ENCODE assay signal across 8 cellular contexts in genomic region chr2:87485467-87485866, GRCh38.
DNase-seq lines count a peak whose midpoint lies in the region; FAIRE-seq and TF ChIP-seq lines count a peak whose summit lies in the region.
"Not testable (repeated sequence)": the region's sequence is repeated elsewhere in the genome, so short reads cannot be mapped to it uniquely, and the experiment has no call there.

No MANE protein-coding gene starts in this region.

- not testable (repeated sequence) for H4K8ac ChIP-seq in mesenchymal stem cell (ENCODE audit: low read length)

- peak overlapping the region in 7 of 8 donors; percentile 59 to 92 (median 87) for H3K27ac Mint-ChIP-seq in CD8-positive, alpha-beta memory T cell
- peak overlapping the region; percentile 78 for H3K27ac Mint-ChIP-seq in activated CD4-positive, alpha-beta T cell treated with anti-CD3 and anti-CD28 coated beads, Interleukin-2, amount 10 ng/mL, durations not matched to agents 24 days and 14 days
- not testable (repeated sequence) for H3K27ac Mint-ChIP-seq in astrocyte (ENCODE audit: unreplicated experiment)

- not testable (repeated sequence) for FAIRE-seq in astrocyte (lab: Jason Lieb, UNC)

- H3K4me3 ChIP-seq in CD8-positive, alpha-beta memory T cell (ENCODE audit: low read length); HAP-1; MM.1S (ENCODE audit: low read length); astrocyte (ENCODE audit: insufficient read depth, low read depth, low read length); mesenchymal stem cell (ENCODE audit: insufficient read depth in 1 of 2, low read depth in 1 of 2, low read length in 2 of 2); stomach: not testable (repeated sequence)
- H3K4me3 ChIP-seq in esophagus squamous epithelium = peak overlapping the region in 2 of 4 donors; percentile 11 to 37

- peaks cover 50% of the 10 kb centered on the region for H3K79me2 ChIP-seq in MM.1S (ENCODE audit: low read length)
- H3K79me2 ChIP-seq in astrocyte (ENCODE audit: insufficient read depth, low read length) = peaks cover 75% of the 10 kb centered on the region

- not testable (repeated sequence) for H2BK5ac ChIP-seq in mesenchymal stem cell (ENCODE audit: low read depth, low read length, poor library complexity, severe bottlenecking)

- H3F3A ChIP-seq in MM.1S (ENCODE audit: insufficient read depth, low read length) = not testable (repeated sequence)

- not testable (repeated sequence) for H3K27me3 ChIP-seq in CD8-positive, alpha-beta memory T cell (ENCODE audit: insufficient read depth, low read length, poor library complexity, severe bottlenecking); HAP-1 (ENCODE audit: low read depth); MM.1S (replicated peaks; ENCODE audit: insufficient read depth, low read length); astrocyte (ENCODE audit: insufficient read depth, low read length); esophagus squamous epithelium; mesenchymal stem cell (ENCODE audit: control insufficient read depth in 1 of 2, insufficient read depth in 1 of 2, low read length in 2 of 2); stomach

- not testable (repeated sequence) for H3K14ac ChIP-seq in mesenchymal stem cell (ENCODE audit: low read length in 2 of 2)

- H3K9me2 ChIP-seq in MM.1S (replicated peaks; ENCODE audit: insufficient read depth, low read length) = not testable (repeated sequence)

- H3K4me2 ChIP-seq in MM.1S (ENCODE audit: low read depth, low read length); mesenchymal stem cell (ENCODE audit: low read length, poor library complexity, severe bottlenecking): not testable (repeated sequence)
- peak overlapping the region; percentile 55 for H3K4me2 ChIP-seq in astrocyte (ENCODE audit: low read length)

- not testable (repeated sequence) for H3K9ac ChIP-seq in MM.1S (ENCODE audit: low read length); astrocyte (ENCODE audit: low read length)
- peak overlapping the region; percentile 29 for H3K9ac ChIP-seq in mesenchymal stem cell (ENCODE audit: low read length)

- not testable (repeated sequence) for H2AK5ac ChIP-seq in mesenchymal stem cell (ENCODE audit: low read length, severe bottlenecking)

- TF ChIP-seq POLR2A in esophagus squamous epithelium (IDR thresholded peaks at IDR 0.05); stomach (IDR thresholded peaks at IDR 0.05): not testable (repeated sequence)

- not testable (repeated sequence) for H3K9me3 Mint-ChIP-seq in CD8-positive, alpha-beta memory T cell; activated CD4-positive, alpha-beta T cell treated with anti-CD3 and anti-CD28 coated beads, Interleukin-2, amount 10 ng/mL, durations not matched to agents 24 days and 14 days; astrocyte (ENCODE audit: unreplicated experiment)

- H4K20me1 ChIP-seq in MM.1S (ENCODE audit: insufficient read depth, low read length) = not testable (repeated sequence)
- peaks cover 36% of the 10 kb centered on the region for H4K20me1 ChIP-seq in astrocyte (ENCODE audit: insufficient read depth, low read length)

- not testable (repeated sequence) for H3K27ac ChIP-seq in CD8-positive, alpha-beta memory T cell (ENCODE audit: low read depth, low read length); astrocyte (ENCODE audit: low read depth, low read length); mesenchymal stem cell (ENCODE audit: low read length, poor library complexity, severe bottlenecking)
- H3K27ac ChIP-seq in MM.1S (ENCODE audit: low read length) (peak overlapping the region; percentile 51; the same call in 1 of the 2 replicates), esophagus squamous epithelium (peak overlapping the region in 3 of 4 donors; percentile 42 to 53 (median 49)), stomach (peak overlapping the region in 3 of 5 donors; percentile 35 to 71 (median 38))

- not testable (repeated sequence) for H3K9me3 ChIP-seq in CD8-positive, alpha-beta memory T cell (ENCODE audit: low read length); HAP-1; MM.1S (replicated peaks; ENCODE audit: insufficient read depth, low read length); astrocyte (ENCODE audit: insufficient read depth, low read depth, low read length); esophagus squamous epithelium; mesenchymal stem cell (ENCODE audit: control insufficient read depth, low read length); stomach

- TF ChIP-seq EP300 in stomach (IDR thresholded peaks at IDR 0.05) = not testable (repeated sequence)

- H3K4me1 Mint-ChIP-seq in CD8-positive, alpha-beta memory T cell = peaks cover 12 to 42% (median 34%) of the 10 kb centered on the region in 3 donors
- peaks cover 16% of the 10 kb centered on the region for H3K4me1 Mint-ChIP-seq in activated CD4-positive, alpha-beta T cell treated with anti-CD3 and anti-CD28 coated beads, Interleukin-2, amount 10 ng/mL, durations not matched to agents 24 days and 14 days
- H3K4me1 Mint-ChIP-seq in astrocyte (ENCODE audit: low read depth, unreplicated experiment) = peaks cover 16% of the 10 kb centered on the region

- H2BK12ac ChIP-seq in mesenchymal stem cell (ENCODE audit: low read length in 2 of 2) = not testable (repeated sequence)

- H3K23ac ChIP-seq in mesenchymal stem cell (ENCODE audit: low read length in 2 of 2) = not testable (repeated sequence)

- H4K91ac ChIP-seq in mesenchymal stem cell (ENCODE audit: low read length) = not testable (repeated sequence)

- WGBS in esophagus squamous epithelium, 2 donors = 12 to 20% methylated on average over 1 to 6 of the region's 9 CpGs
- WGBS in mesenchymal stem cell = 47% methylated on average over 2 of the region's 9 CpGs
- WGBS in stomach, 5 donors = 36 to 67% (median 58%) methylated on average over 5 to 6 of the region's 9 CpGs

- H3K18ac ChIP-seq in mesenchymal stem cell (ENCODE audit: low read depth in 1 of 2, low read length in 2 of 2) = not testable (repeated sequence)

- not testable (repeated sequence) for H3K79me1 ChIP-seq in mesenchymal stem cell (replicated peaks; ENCODE audit: low read length, poor library complexity, severe bottlenecking)

- not testable (repeated sequence) for H3K36me3 ChIP-seq in CD8-positive, alpha-beta memory T cell (ENCODE audit: insufficient read depth, low read length); HAP-1 (replicated peaks); MM.1S (replicated peaks; ENCODE audit: insufficient read depth, low read length); astrocyte (ENCODE audit: insufficient read depth, low read length); esophagus squamous epithelium; mesenchymal stem cell (ENCODE audit: control insufficient read depth in 1 of 2, insufficient read depth in 2 of 2, low read depth in 1 of 2, low read length in 2 of 2); stomach

- not testable (repeated sequence) for H2AFZ ChIP-seq in MM.1S (ENCODE audit: low read length); astrocyte (ENCODE audit: low read depth, low read length); mesenchymal stem cell (ENCODE audit: low read depth, low read length)

- not testable (repeated sequence) for DNase-seq in CD8-positive, alpha-beta memory T cell; MM.1S; activated CD4-positive, alpha-beta T cell treated with anti-CD3 and anti-CD28 coated beads, Interleukin-2, amount 10 ng/mL, durations not matched to agents 24 days and 14 days; astrocyte (ENCODE audit: low read depth); esophagus squamous epithelium (lab: John Stamatoyannopoulos, UW); mesenchymal stem cell; stomach
- DNase-seq in HAP-1 (ENCODE audit: low spot score in 2 of 2) = peak; percentile 8 to 56

- POLR2A ChIA-PET in CD8-positive, alpha-beta memory T cell (lab: Charles Lee) = not testable (repeated sequence)

- not testable (repeated sequence) for H2BK15ac ChIP-seq in mesenchymal stem cell (ENCODE audit: low read depth, poor library complexity, severe bottlenecking)

- TF ChIP-seq CTCF in MM.1S (IDR thresholded peaks at IDR 0.05; ENCODE audit: low read length); astrocyte (IDR thresholded peaks at IDR 0.05; ENCODE audit: insufficient read depth, low read depth, low read length); esophagus squamous epithelium (IDR thresholded peaks at IDR 0.05); stomach (IDR thresholded peaks at IDR 0.05): not testable (repeated sequence)

- H3K4me3 Mint-ChIP-seq in CD8-positive, alpha-beta memory T cell = peak overlapping the region in 4 of 7 donors; percentile 43 to 66 (median 49)
- H3K4me3 Mint-ChIP-seq in activated CD4-positive, alpha-beta T cell treated with anti-CD3 and anti-CD28 coated beads, Interleukin-2, amount 10 ng/mL, durations not matched to agents 24 days and 14 days; astrocyte (ENCODE audit: unreplicated experiment): not testable (repeated sequence)

- not testable (repeated sequence) for H3K36me3 Mint-ChIP-seq in CD8-positive, alpha-beta memory T cell; astrocyte (ENCODE audit: low read depth, unreplicated experiment)
- peaks cover 23% of the 10 kb centered on the region for H3K36me3 Mint-ChIP-seq in activated CD4-positive, alpha-beta T cell treated with anti-CD3 and anti-CD28 coated beads, Interleukin-2, amount 10 ng/mL, durations not matched to agents 24 days and 14 days (ENCODE audit: low read depth)

- in situ Hi-C loops in HAP-1 (cut with MboI; ENCODE audit: low sequenced_read_pairs) = not testable (repeated sequence)

- H3K27me3 Mint-ChIP-seq in CD8-positive, alpha-beta memory T cell; activated CD4-positive, alpha-beta T cell treated with anti-CD3 and anti-CD28 coated beads, Interleukin-2, amount 10 ng/mL, durations not matched to agents 24 days and 14 days; astrocyte (ENCODE audit: low read depth, unreplicated experiment): not testable (repeated sequence)

- H3K4me1 ChIP-seq in CD8-positive, alpha-beta memory T cell (ENCODE audit: insufficient read depth, low read length); HAP-1; MM.1S (ENCODE audit: low read length); astrocyte (ENCODE audit: insufficient read depth, low read length); mesenchymal stem cell (ENCODE audit: control insufficient read depth, insufficient read depth, low read depth, low read length): not testable (repeated sequence)
- H3K4me1 ChIP-seq in esophagus squamous epithelium (peaks cover 0 to 14% (median 0%) of the 10 kb centered on the region in 3 donors), stomach (peaks cover 0 to 18% (median 0%) of the 10 kb centered on the region in 4 donors)

- CTCF ChIA-PET in CD8-positive, alpha-beta memory T cell (lab: Charles Lee) = not testable (repeated sequence)

- not testable (repeated sequence) for H2BK120ac ChIP-seq in mesenchymal stem cell (ENCODE audit: low read depth, low read length)

- not testable (repeated sequence) for H3K4ac ChIP-seq in mesenchymal stem cell (ENCODE audit: low read depth in 1 of 2, low read length in 2 of 2)

- intact Hi-C loops in activated CD4-positive, alpha-beta T cell treated with anti-CD3 and anti-CD28 coated beads, Interleukin-2, amount 10 ng/mL, durations not matched to agents 24 days and 14 days (cut with micrococcal nuclease); esophagus squamous epithelium (cut with DNase I); stomach (cut with DNase I; ENCODE audit: low total_unique reads): not testable (repeated sequence)
